1 cellular context compared by ENCODE assay signal in the genomic region with DNA sequence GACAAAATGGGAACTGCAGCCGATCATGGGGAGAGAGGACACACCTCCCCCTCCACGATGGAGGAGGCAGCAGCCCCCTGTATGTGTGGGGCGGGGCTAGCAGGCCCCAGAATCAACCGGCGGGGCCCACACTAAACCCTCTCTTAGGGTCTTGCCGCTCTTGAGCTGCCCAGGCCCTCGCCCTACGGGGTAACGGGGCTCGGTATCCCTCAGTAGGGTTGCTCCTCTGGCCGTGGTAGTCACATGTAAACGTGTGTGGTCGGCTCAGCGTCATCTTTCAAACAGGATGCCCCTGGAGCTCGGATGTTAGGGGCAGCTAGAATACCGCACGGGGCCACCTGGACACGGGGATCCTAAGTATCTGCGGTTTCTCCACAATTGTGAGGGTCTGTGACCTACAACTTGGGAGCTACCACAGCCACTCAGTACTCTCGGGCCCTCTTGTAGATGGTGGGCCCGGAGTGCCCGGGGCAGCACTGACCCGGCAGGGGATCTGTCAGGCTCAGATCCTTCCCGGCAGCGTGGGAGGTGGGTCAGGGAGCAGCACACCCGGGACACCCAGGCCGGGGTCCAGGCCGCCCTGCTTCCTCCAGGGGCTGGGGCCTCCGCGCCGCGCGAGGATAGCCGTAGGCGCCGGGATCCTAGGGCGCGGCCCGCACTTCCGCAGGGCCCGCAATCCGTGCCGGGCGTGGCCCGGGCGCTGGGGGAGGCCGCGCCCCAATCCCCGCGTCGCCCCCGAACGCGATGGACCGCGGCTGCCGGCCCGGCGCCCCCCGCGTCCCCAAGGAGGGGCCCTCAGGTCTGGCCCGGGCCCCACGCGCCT.
A peak's percentile ranks its signal among the peaks of the same experiment; 100 is the strongest.
TF ChIP-seq lines count a peak whose summit lies in the region.

No MANE protein-coding gene starts in this region.

TF ChIP-seq in K562, 482 proteins besides CTCF, POLR2A, EP300 and RAD21 (continues in another document):
- TF ChIP-seq CHD1 (IDR thresholded peaks at IDR 0.05; ENCODE audit: low read length) (peak; percentile 95), OTX1 (CRISPR knock-in tag; IDR thresholded peaks at IDR 0.05) (no peak), PHF21A (IDR thresholded peaks at IDR 0.05; ENCODE audit: borderline replicate concordance, low read depth) (no peak), HNRNPH1 (optimal IDR thresholded peaks at IDR 0.05; ENCODE audit: low read depth, low read length) (peak; percentile 28), SNRNP70 (optimal IDR thresholded peaks at IDR 0.05; ENCODE audit: low read depth, low read length) (no peak), SP1 (CRISPR knock-in tag; IDR thresholded peaks at IDR 0.05) (0 out of 2 replicates have a peak, but pooled peaks have one; percentile 55), KDM5B (IDR thresholded peaks at IDR 0.05; ENCODE audit: insufficient replicate concordance, low read depth, low read length) (peak; percentile 41), ZKSCAN8 (CRISPR knock-in tag; IDR thresholded peaks at IDR 0.05) (no peak), HDAC1 (IDR thresholded peaks at IDR 0.05) (0 out of 4 replicates have a peak, but pooled peaks of 1 of the 2 experiments have one; percentile 20), RBFOX2 (IDR thresholded peaks at IDR 0.05; ENCODE audit: low read depth, low read length) (peak; percentile 25), FUS (optimal IDR thresholded peaks at IDR 0.05; ENCODE audit: low read depth, low read length) (peak; percentile 48), SRSF9 (IDR thresholded peaks at IDR 0.05; ENCODE audit: borderline replicate concordance, low read depth, low read length) (no peak), RBM15 (IDR thresholded peaks at IDR 0.05; ENCODE audit: insufficient read depth, low read length) (no peak), KAT7 (CRISPR knock-in tag; IDR thresholded peaks at IDR 0.05; ENCODE audit: borderline replicate concordance) (0 out of 2 replicates have a peak, but pooled peaks have one; percentile 58), ZNF445 (CRISPR knock-in tag; IDR thresholded peaks at IDR 0.05; ENCODE audit: low read depth) (no peak), STAG1 (CRISPR knock-in tag; IDR thresholded peaks at IDR 0.05; ENCODE audit: borderline replicate concordance) (0 out of 2 replicates have a peak, but pooled peaks have one; percentile 3), U2AF1 (optimal IDR thresholded peaks at IDR 0.05; ENCODE audit: low read depth, low read length) (peak; percentile 7), TAF1 (IDR thresholded peaks at IDR 0.05; ENCODE audit: control insufficient read depth, extremely low read depth, insufficient read depth, low read length, severe bottlenecking) (peak; percentile 11), ZKSCAN1 (IDR thresholded peaks at IDR 0.05; ENCODE audit: low read depth, low read length) (no peak), SMARCE1 (IDR thresholded peaks at IDR 0.05) (no peak), ATF7 (IDR thresholded peaks at IDR 0.05) (no peak), CREBBP (IDR thresholded peaks at IDR 0.05; ENCODE audit: low read depth, low read length) (no peak), CXXC5 (CRISPR knock-in tag; IDR thresholded peaks at IDR 0.05) (peak; percentile 11)
- TF ChIP-seq, protein P1, sequence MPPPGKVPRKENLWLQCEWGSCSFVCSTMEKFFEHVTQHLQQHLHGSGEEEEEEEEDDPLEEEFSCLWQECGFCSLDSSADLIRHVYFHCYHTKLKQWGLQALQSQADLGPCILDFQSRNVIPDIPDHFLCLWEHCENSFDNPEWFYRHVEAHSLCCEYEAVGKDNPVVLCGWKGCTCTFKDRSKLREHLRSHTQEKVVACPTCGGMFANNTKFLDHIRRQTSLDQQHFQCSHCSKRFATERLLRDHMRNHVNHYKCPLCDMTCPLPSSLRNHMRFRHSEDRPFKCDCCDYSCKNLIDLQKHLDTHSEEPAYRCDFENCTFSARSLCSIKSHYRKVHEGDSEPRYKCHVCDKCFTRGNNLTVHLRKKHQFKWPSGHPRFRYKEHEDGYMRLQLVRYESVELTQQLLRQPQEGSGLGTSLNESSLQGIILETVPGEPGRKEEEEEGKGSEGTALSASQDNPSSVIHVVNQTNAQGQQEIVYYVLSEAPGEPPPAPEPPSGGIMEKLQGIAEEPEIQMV (tag; conservative IDR thresholded peaks at IDR 0.05; ENCODE audit: low read depth): no peak
- TF ChIP-seq, protein P2, sequence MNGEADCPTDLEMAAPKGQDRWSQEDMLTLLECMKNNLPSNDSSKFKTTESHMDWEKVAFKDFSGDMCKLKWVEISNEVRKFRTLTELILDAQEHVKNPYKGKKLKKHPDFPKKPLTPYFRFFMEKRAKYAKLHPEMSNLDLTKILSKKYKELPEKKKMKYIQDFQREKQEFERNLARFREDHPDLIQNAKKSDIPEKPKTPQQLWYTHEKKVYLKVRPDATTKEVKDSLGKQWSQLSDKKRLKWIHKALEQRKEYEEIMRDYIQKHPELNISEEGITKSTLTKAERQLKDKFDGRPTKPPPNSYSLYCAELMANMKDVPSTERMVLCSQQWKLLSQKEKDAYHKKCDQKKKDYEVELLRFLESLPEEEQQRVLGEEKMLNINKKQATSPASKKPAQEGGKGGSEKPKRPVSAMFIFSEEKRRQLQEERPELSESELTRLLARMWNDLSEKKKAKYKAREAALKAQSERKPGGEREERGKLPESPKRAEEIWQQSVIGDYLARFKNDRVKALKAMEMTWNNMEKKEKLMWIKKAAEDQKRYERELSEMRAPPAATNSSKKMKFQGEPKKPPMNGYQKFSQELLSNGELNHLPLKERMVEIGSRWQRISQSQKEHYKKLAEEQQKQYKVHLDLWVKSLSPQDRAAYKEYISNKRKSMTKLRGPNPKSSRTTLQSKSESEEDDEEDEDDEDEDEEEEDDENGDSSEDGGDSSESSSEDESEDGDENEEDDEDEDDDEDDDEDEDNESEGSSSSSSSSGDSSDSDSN (IDR thresholded peaks at IDR 0.05; ENCODE audit: borderline replicate concordance in 1 of 2, low read depth in 2 of 2, low read length in 2 of 2): 0 out of 4 replicates have a peak, but pooled peaks of 1 of the 2 experiments have one; percentile 27
- TF ChIP-seq, protein P3, sequence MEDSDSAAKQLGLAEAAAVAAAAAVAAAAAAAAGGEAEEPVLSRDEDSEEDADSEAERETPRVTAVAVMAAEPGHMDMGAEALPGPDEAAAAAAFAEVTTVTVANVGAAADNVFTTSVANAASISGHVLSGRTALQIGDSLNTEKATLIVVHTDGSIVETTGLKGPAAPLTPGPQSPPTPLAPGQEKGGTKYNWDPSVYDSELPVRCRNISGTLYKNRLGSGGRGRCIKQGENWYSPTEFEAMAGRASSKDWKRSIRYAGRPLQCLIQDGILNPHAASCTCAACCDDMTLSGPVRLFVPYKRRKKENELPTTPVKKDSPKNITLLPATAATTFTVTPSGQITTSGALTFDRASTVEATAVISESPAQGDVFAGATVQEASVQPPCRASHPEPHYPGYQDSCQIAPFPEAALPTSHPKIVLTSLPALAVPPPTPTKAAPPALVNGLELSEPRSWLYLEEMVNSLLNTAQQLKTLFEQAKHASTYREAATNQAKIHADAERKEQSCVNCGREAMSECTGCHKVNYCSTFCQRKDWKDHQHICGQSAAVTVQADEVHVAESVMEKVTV (CRISPR knock-in tag; IDR thresholded peaks at IDR 0.05): no peak
- TF ChIP-seq, protein P4, sequence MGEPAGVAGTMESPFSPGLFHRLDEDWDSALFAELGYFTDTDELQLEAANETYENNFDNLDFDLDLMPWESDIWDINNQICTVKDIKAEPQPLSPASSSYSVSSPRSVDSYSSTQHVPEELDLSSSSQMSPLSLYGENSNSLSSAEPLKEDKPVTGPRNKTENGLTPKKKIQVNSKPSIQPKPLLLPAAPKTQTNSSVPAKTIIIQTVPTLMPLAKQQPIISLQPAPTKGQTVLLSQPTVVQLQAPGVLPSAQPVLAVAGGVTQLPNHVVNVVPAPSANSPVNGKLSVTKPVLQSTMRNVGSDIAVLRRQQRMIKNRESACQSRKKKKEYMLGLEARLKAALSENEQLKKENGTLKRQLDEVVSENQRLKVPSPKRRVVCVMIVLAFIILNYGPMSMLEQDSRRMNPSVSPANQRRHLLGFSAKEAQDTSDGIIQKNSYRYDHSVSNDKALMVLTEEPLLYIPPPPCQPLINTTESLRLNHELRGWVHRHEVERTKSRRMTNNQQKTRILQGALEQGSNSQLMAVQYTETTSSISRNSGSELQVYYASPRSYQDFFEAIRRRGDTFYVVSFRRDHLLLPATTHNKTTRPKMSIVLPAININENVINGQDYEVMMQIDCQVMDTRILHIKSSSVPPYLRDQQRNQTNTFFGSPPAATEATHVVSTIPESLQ (CRISPR knock-in tag; IDR thresholded peaks at IDR 0.05): no peak
- TF ChIP-seq, protein P5, sequence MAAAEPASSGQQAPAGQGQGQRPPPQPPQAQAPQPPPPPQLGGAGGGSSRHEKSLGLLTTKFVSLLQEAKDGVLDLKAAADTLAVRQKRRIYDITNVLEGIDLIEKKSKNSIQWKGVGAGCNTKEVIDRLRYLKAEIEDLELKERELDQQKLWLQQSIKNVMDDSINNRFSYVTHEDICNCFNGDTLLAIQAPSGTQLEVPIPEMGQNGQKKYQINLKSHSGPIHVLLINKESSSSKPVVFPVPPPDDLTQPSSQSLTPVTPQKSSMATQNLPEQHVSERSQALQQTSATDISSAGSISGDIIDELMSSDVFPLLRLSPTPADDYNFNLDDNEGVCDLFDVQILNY (CRISPR knock-in tag; IDR thresholded peaks at IDR 0.05): no peak
- TF ChIP-seq, protein P6, sequence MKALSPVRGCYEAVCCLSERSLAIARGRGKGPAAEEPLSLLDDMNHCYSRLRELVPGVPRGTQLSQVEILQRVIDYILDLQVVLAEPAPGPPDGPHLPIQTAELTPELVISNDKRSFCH (CRISPR knock-in tag; IDR thresholded peaks at IDR 0.05): no peak
- TF ChIP-seq, protein P6 (tag; IDR thresholded peaks at IDR 0.05): 0 out of 2 replicates have a peak, but pooled peaks have one; percentile 38
- TF ChIP-seq, protein P7, sequence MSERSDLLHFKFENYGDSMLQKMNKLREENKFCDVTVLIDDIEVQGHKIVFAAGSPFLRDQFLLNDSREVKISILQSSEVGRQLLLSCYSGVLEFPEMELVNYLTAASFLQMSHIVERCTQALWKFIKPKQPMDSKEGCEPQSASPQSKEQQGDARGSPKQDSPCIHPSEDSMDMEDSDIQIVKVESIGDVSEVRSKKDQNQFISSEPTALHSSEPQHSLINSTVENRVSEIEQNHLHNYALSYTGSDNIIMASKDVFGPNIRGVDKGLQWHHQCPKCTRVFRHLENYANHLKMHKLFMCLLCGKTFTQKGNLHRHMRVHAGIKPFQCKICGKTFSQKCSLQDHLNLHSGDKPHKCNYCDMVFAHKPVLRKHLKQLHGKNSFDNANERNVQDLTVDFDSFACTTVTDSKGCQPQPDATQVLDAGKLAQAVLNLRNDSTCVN (CRISPR knock-in tag; IDR thresholded peaks at IDR 0.05): no peak
- TF ChIP-seq, protein P8, sequence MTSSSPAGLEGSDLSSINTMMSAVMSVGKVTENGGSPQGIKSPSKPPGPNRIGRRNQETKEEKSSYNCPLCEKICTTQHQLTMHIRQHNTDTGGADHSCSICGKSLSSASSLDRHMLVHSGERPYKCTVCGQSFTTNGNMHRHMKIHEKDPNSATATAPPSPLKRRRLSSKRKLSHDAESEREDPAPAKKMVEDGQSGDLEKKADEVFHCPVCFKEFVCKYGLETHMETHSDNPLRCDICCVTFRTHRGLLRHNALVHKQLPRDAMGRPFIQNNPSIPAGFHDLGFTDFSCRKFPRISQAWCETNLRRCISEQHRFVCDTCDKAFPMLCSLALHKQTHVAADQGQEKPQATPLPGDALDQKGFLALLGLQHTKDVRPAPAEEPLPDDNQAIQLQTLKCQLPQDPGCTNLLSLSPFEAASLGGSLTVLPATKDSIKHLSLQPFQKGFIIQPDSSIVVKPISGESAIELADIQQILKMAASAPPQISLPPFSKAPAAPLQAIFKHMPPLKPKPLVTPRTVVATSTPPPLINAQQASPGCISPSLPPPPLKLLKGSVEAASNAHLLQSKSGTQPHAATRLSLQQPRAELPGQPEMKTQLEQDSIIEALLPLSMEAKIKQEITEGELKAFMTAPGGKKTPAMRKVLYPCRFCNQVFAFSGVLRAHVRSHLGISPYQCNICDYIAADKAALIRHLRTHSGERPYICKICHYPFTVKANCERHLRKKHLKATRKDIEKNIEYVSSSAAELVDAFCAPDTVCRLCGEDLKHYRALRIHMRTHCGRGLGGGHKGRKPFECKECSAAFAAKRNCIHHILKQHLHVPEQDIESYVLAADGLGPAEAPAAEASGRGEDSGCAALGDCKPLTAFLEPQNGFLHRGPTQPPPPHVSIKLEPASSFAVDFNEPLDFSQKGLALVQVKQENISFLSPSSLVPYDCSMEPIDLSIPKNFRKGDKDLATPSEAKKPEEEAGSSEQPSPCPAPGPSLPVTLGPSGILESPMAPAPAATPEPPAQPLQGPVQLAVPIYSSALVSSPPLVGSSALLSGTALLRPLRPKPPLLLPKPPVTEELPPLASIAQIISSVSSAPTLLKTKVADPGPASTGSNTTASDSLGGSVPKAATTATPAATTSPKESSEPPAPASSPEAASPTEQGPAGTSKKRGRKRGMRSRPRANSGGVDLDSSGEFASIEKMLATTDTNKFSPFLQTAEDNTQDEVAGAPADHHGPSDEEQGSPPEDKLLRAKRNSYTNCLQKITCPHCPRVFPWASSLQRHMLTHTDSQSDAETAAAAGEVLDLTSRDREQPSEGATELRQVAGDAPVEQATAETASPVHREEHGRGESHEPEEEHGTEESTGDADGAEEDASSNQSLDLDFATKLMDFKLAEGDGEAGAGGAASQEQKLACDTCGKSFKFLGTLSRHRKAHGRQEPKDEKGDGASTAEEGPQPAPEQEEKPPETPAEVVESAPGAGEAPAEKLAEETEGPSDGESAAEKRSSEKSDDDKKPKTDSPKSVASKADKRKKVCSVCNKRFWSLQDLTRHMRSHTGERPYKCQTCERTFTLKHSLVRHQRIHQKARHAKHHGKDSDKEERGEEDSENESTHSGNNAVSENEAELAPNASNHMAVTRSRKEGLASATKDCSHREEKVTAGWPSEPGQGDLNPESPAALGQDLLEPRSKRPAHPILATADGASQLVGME (CRISPR knock-in tag; IDR thresholded peaks at IDR 0.05): no peak
- TF ChIP-seq, protein P9, sequence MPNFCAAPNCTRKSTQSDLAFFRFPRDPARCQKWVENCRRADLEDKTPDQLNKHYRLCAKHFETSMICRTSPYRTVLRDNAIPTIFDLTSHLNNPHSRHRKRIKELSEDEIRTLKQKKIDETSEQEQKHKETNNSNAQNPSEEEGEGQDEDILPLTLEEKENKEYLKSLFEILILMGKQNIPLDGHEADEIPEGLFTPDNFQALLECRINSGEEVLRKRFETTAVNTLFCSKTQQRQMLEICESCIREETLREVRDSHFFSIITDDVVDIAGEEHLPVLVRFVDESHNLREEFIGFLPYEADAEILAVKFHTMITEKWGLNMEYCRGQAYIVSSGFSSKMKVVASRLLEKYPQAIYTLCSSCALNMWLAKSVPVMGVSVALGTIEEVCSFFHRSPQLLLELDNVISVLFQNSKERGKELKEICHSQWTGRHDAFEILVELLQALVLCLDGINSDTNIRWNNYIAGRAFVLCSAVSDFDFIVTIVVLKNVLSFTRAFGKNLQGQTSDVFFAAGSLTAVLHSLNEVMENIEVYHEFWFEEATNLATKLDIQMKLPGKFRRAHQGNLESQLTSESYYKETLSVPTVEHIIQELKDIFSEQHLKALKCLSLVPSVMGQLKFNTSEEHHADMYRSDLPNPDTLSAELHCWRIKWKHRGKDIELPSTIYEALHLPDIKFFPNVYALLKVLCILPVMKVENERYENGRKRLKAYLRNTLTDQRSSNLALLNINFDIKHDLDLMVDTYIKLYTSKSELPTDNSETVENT (CRISPR knock-in tag; IDR thresholded peaks at IDR 0.05): peak; percentile 77; the same call in 1 of the 2 replicates
- TF ChIP-seq, protein P10, sequence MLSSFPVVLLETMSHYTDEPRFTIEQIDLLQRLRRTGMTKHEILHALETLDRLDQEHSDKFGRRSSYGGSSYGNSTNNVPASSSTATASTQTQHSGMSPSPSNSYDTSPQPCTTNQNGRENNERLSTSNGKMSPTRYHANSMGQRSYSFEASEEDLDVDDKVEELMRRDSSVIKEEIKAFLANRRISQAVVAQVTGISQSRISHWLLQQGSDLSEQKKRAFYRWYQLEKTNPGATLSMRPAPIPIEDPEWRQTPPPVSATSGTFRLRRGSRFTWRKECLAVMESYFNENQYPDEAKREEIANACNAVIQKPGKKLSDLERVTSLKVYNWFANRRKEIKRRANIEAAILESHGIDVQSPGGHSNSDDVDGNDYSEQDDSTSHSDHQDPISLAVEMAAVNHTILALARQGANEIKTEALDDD (IDR thresholded peaks at IDR 0.05): no peak
